1 cellular context compared by ENCODE assay signal in the genomic region with DNA sequence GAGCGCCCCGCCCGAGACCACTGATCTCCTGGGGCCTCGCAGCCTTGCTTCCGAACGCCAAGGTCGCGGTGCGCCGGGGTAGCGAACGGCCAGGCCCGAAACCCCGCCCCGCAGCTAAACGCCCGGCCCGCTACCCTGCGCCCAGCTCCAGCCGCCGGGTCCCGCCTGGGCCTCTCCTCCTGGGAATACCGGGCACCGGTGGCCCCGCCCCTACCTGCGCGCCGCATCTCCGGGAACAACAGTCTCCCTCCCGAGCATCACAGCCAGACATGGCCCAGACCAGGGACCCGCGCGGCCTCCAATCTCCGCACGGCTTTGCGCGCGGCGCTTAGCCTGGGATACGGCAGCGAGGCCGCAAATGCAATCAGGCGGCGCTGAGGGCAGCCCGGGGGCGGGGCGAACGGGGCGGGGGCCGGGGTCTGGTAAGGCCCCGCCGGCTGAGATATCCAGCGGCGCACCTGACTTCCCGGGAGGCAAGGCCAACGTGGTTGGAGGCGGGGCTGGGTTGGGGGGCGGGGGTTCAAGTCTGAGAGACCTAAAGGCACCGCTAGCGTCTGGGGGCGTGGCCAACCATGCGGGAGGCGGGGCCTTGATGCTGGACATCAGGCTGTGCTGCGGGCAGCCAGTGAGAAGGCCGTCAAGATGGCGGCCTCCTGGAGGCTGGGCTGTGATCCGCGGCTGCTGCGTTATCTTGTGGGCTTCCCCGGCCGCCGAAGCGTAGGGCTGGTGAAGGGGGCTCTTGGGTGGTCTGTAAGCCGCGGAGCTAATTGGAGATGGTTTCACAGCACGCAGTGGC.
A peak's percentile ranks its signal among the peaks of the same experiment; 100 is the strongest.
TF ChIP-seq lines count a peak whose summit lies in the region.

APIP (minus strand) TSS at position 366 of the 796 bp plus-strand sequence; CDS start at position 271, 95 bp downstream.
PDHX (plus strand) TSS at position 605 of the 796 bp plus-strand sequence; CDS start at position 643, 38 bp downstream.

TF ChIP-seq in HepG2, 621 proteins besides CTCF, POLR2A, EP300 and RAD21 (continued from another document):
- TF ChIP-seq, protein P1, sequence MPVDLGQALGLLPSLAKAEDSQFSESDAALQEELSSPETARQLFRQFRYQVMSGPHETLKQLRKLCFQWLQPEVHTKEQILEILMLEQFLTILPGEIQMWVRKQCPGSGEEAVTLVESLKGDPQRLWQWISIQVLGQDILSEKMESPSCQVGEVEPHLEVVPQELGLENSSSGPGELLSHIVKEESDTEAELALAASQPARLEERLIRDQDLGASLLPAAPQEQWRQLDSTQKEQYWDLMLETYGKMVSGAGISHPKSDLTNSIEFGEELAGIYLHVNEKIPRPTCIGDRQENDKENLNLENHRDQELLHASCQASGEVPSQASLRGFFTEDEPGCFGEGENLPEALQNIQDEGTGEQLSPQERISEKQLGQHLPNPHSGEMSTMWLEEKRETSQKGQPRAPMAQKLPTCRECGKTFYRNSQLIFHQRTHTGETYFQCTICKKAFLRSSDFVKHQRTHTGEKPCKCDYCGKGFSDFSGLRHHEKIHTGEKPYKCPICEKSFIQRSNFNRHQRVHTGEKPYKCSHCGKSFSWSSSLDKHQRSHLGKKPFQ (CRISPR knock-in tag; IDR thresholded peaks at IDR 0.05; ENCODE audit: insufficient replicate concordance), result peak; percentile 28
- TF ChIP-seq ZNF207 (IDR thresholded peaks at IDR 0.05; ENCODE audit: borderline replicate concordance) (no peak), ZNF773 (CRISPR knock-in tag; IDR thresholded peaks at IDR 0.05; ENCODE audit: borderline replicate concordance) (0 out of 2 replicates have a peak, but pooled peaks have one; percentile 85)
